Comparison of ENCODE assay signal across 15 cellular contexts in the genomic region with DNA sequence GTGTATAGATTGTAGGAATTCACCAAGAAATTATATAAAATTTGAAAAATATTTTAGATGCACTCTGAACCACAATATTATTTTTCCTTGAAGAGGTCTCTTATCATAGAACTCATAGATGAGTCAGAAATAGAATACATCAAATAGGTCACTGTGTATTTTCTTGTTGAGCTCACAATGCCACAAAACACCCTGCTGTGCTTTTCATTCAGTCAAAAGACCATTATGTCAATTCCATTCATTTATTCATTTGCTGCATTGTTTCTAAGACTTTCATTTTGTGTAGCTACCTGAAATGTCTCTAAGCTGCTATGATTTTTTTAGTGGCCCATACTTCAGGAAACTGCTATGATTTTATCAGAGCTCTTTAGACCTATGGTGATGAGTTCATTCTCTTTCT.
A peak's percentile ranks its signal among the peaks of the same experiment; 100 is the strongest.
DNase-seq lines count a peak whose midpoint lies in the region; ATAC-seq and TF ChIP-seq lines count a peak whose summit lies in the region.
"Had no signal": no experiment of that assay in that cellular context is flagged by ENCODE, and none has a peak within 500 bp of the region (broad histone marks: within the 10 kb centered on the region; RNA-seq: fewer than 3 reads in every experiment).

No MANE protein-coding gene starts in this region.

- H3K27me3 ChIP-seq in A673 (replicated peaks; ENCODE audit: insufficient read depth, low read depth, low read length, poor library complexity) (no peaks in the 10 kb centered on the region), DND-41 (ENCODE audit: insufficient read depth, low read length, poor library complexity) (no peaks in the 10 kb centered on the region)
- no peaks in the 10 kb centered on the region for H3K27me3 ChIP-seq in CD4-positive, alpha-beta T cell (ENCODE audit: control insufficient read depth, insufficient read depth, low read length)

- H3K4me3 ChIP-seq in A673 (ENCODE audit: low read depth, low read length, poor library complexity, severe bottlenecking) (no peak overlapping the region), DND-41 (ENCODE audit: low read depth in 1 of 2, low read length in 2 of 2) (no peak overlapping the region), choroid plexus epithelial cell (ENCODE audit: low read depth, low read length) (no peak overlapping the region)
- H3K4me3 ChIP-seq: A549, HAP-1 had no signal

- no peak for ATAC-seq in DND-41 (ENCODE audit: insufficient read depth, low read depth)
- ATAC-seq in CD4-positive, alpha-beta T cell (ENCODE audit: poor library complexity), result no peak
- ATAC-seq: A549, HepG2 had no signal

- H3K9me3 ChIP-seq in A673 (ENCODE audit: low read depth, low read length, poor library complexity, severe bottlenecking) (no peaks in the 10 kb centered on the region), DND-41 (ENCODE audit: insufficient read depth, low read length, severe bottlenecking) (no peaks in the 10 kb centered on the region)
- H3K9me3 ChIP-seq in CD4-positive, alpha-beta T cell (ENCODE audit: control insufficient read depth, low read length), result no peaks in the 10 kb centered on the region
- H3K9me3 ChIP-seq: A549, Caco-2, HAP-1 had no signal

- DNase-seq in A673 (ENCODE audit: low spot score) (peak; percentile 32), DND-41 (no peak), NCI-H774 (lab: John Stamatoyannopoulos, UW) (peak; percentile 16), choroid plexus epithelial cell (ENCODE audit: low read depth) (peak; percentile 25)
- no peak for DNase-seq in stimulated activated CD4-positive, alpha-beta T cell treated with anti-CD3 and anti-CD28 coated beads, Interleukin-2, amount 100 ng/mL, for 24 hours
- DNase-seq in CD4-positive, alpha-beta T cell, result no peak
- DNase-seq: Caco-2; CD8-positive, alpha-beta memory T cell; DMS79 treated with DMSO at 0.1 percent for 48 hours; GF-D8; HFFc6 had no signal

- BruUV-seq in A673 (replicated peaks; lab: Mats Ljungman, UMichigan), result no TSS peak

- TF ChIP-seq CTCF in A673 (conservative IDR thresholded peaks at IDR 0.05; ENCODE audit: low read depth, low read length) (no peak), DND-41 (IDR thresholded peaks at IDR 0.05; ENCODE audit: borderline replicate concordance, extremely low read depth, low read length, poor library complexity, severe bottlenecking) (no peak), choroid plexus epithelial cell (conservative IDR thresholded peaks at IDR 0.05; ENCODE audit: low read depth, low read length) (no peak)
- TF ChIP-seq CTCF in CD4-positive, alpha-beta T cell (IDR thresholded peaks at IDR 0.05), result no peak

- H3K36me3 Mint-ChIP-seq in CD4-positive, alpha-beta T cell (ENCODE audit: low read depth), result no peaks in the 10 kb centered on the region
- H3K36me3 Mint-ChIP-seq: CD14-positive monocyte; CD8-positive, alpha-beta memory T cell had no signal

- H4K20me1 ChIP-seq in DND-41 (ENCODE audit: insufficient read depth, low read length), result no peaks in the 10 kb centered on the region

- intact Hi-C loops in A673 (cut with micrococcal nuclease; ENCODE audit: unreplicated experiment), result no loop called here
- intact Hi-C loops in CD4-positive, alpha-beta T cell (cut with DNase I, micrococcal nuclease), result no loop called here

- no peaks in the 10 kb centered on the region for H3K4me1 ChIP-seq in A673 (ENCODE audit: insufficient read depth, low read length, poor library complexity, severe bottlenecking)
- peaks cover 2% of the 10 kb centered on the region; the same call in 1 of the 2 replicates for H3K4me1 ChIP-seq in DND-41 (ENCODE audit: insufficient read depth, low read length)
- H3K4me1 ChIP-seq: A549, HAP-1 had no signal

- H3K4me2 ChIP-seq in DND-41 (ENCODE audit: insufficient read depth, low read length), result no peak overlapping the region
- H3K4me2 ChIP-seq: A549 had no signal

- no peaks in the 10 kb centered on the region for H3K27me3 Mint-ChIP-seq in CD4-positive, alpha-beta T cell

- no peaks in the 10 kb centered on the region for H3K9me3 Mint-ChIP-seq in CD4-positive, alpha-beta T cell
- H3K9me3 Mint-ChIP-seq: HFFc6 had no signal

- H3K27ac Mint-ChIP-seq in CD4-positive, alpha-beta T cell, result no peak overlapping the region
- H3K27ac Mint-ChIP-seq: CD8-positive, alpha-beta memory T cell; HFFc6 had no signal

- H3K27ac ChIP-seq in A673 (ENCODE audit: low read depth, low read length, poor library complexity, severe bottlenecking) (no peak overlapping the region), DND-41 (ENCODE audit: low read length) (no peak overlapping the region)
- no peak overlapping the region for H3K27ac ChIP-seq in CD4-positive, alpha-beta T cell (ENCODE audit: low read depth, low read length)
- H3K27ac ChIP-seq: A549 had no signal

- POLR2A ChIA-PET in A673 (lab: Charles Lee; ENCODE audit: low non-redundant PET), result no interaction called here
- POLR2A ChIA-PET in CD4-positive, alpha-beta T cell (lab: Charles Lee), result no interaction called here

- no peaks in the 10 kb centered on the region for H3K79me2 ChIP-seq in DND-41 (ENCODE audit: insufficient read depth, low read length)

- H3K36me3 ChIP-seq in A673 (ENCODE audit: insufficient read depth, low read length, poor library complexity, severe bottlenecking) (no peaks in the 10 kb centered on the region), DND-41 (ENCODE audit: insufficient read depth, low read length) (no peaks in the 10 kb centered on the region)
- H3K36me3 ChIP-seq: HAP-1 had no signal

- no peak overlapping the region for H3K4me3 Mint-ChIP-seq in CD4-positive, alpha-beta T cell
- H3K4me3 Mint-ChIP-seq: CD14-positive monocyte; CD8-positive, alpha-beta memory T cell; HFFc6 had no signal

- CTCF ChIA-PET in A673 (lab: Charles Lee), result no interaction called here
- CTCF ChIA-PET in CD4-positive, alpha-beta T cell (lab: Charles Lee), result no interaction called here

- H3K4me1 Mint-ChIP-seq in CD4-positive, alpha-beta T cell (ENCODE audit: low read depth), result no peaks in the 10 kb centered on the region
- H3K4me1 Mint-ChIP-seq: CD14-positive monocyte; CD8-positive, alpha-beta memory T cell had no signal

- no peak overlapping the region for H3K9ac ChIP-seq in DND-41 (ENCODE audit: low read depth, low read length)

- 0 out of 2 replicates have a peak overlapping the region, but pooled peaks have one; percentile 22 for H2AFZ ChIP-seq in DND-41 (ENCODE audit: low read depth, low read length)

Comparison
In these comparisons a context has a peak if more than half of its experiments do, and no peak if none do; other contexts are left out.
1. DNase-seq: peak in A673 (single experiment), NCI-H774 (single experiment) and choroid plexus epithelial cell (single experiment); none in DND-41 (single experiment), stimulated activated CD4-positive, alpha-beta T cell treated with anti-CD3 and anti-CD28 coated beads, Interleukin-2, amount 100 ng/mL, for 24 hours (0 of 2) and CD4-positive, alpha-beta T cell (0 of 10).